30 cellular contexts compared by ENCODE assay signal in genomic region chr1:17260738-17261137, GRCh38. TPM values are rescaled to one million over a fixed set of nuclear protein-coding genes. Genes with fewer than 3 reads are reported as not detected.
"Had no signal": no experiment of that assay in that cellular context is flagged by ENCODE, and none has a peak within 500 bp of the region (broad histone marks: within the 10 kb centered on the region; RNA-seq: fewer than 3 reads in every experiment).

No MANE protein-coding gene starts in this region.

- H3K9me3 ChIP-seq: suprapubic skin, testis, thoracic aorta, thyroid gland, transverse colon, upper lobe of left lung, upper lobe of right lung, uterus, vagina had no signal

- H3K36me3 ChIP-seq: stomach, suprapubic skin, thoracic aorta, thyroid gland, tibial artery, tibial nerve, transverse colon, upper lobe of left lung, upper lobe of right lung, uterus, vagina had no signal

- H3K4me3 ChIP-seq: stomach, suprapubic skin, testis, thoracic aorta, thyroid gland, tibial artery, tibial nerve, transverse colon, upper lobe of left lung, upper lobe of right lung, uterus, vagina had no signal

- ATAC-seq: stimulated activated effector memory CD8-positive, alpha-beta T cell treated with anti-CD3 and anti-CD28 coated beads, Interleukin-12 subunit alpha, Interleukin-12 subunit beta, amount 100 ng/mL, for 72 hours; stimulated activated memory B cell treated with anti-CD40 and anti-IgM and Interleukin-4, amounts not matched to agents 10 μg/mL and 1 μg/mL and 100 μg/mL, for 72 hours; stimulated activated naive B cell treated with anti-CD40 and anti-IgM and Interleukin-4, amounts not matched to agents 10 μg/mL and 1 μg/mL and 100 μg/mL, for 72 hours; stimulated activated naive CD8-positive, alpha-beta T cell treated with anti-CD3 and anti-CD28 coated beads, Interleukin-15, amount 100 ng/mL, for 72 hours; stimulated activated naive CD8-positive, alpha-beta T cell treated with anti-CD3 and anti-CD28 coated beads, Interleukin-15, Interleukin-2, amounts not matched to agents 100 U/mL and 50 U/mL, for 24 hours; upper lobe of right lung had no signal

- H3K4me1 ChIP-seq: stomach, testis, thyroid gland, tibial artery, tibial nerve, transverse colon, upper lobe of left lung, upper lobe of right lung, uterus had no signal

- H3K27ac ChIP-seq: stomach, suprapubic skin, testis, thoracic aorta, thyroid gland, tibial artery, tibial nerve, transverse colon, upper lobe of left lung, upper lobe of right lung, uterus, vagina had no signal

- H3K27me3 ChIP-seq: testis, thyroid gland, transverse colon, upper lobe of left lung, uterus, vagina had no signal

- FAIRE-seq: urothelium cell line had no signal

- DNase-seq: stimulated activated CD4-positive, alpha-beta T cell treated with anti-CD3 and anti-CD28 coated beads, Interleukin-2, amount 100 ng/mL, for 48 hours; stimulated activated CD4-positive, alpha-beta T cell treated with anti-CD3 and anti-CD28 coated beads, Interleukin-4, amount 100 ng/mL, for 1 hour; stimulated activated CD4-positive, alpha-beta T cell treated with anti-CD3 and anti-CD28 coated beads, Interleukin-4, amount 100 ng/mL, for 24 hours; stimulated activated CD4-positive, alpha-beta T cell treated with anti-CD3 and anti-CD28 coated beads, Interleukin-4, amount 100 ng/mL, for 4 hours; stimulated activated CD8-positive, alpha-beta memory T cell treated with anti-CD3 and anti-CD28 coated beads, Interleukin-4, amount 100 ng/mL, for 48 hours; stimulated activated naive B cell treated with anti-CD40 and anti-IgM and Interleukin-4, amounts not matched to agents 10 μg/mL and 1 μg/mL and 100 μg/mL, for 72 hours; stimulated activated naive CD4-positive, alpha-beta T cell; stimulated activated naive CD4-positive, alpha-beta T cell treated with Interleukin-2 at 50 U/mL for 16 hours; stimulated activated naive CD8-positive, alpha-beta T cell treated with anti-CD3 and anti-CD28 coated beads, Interleukin-15, amount 100 ng/mL, for 72 hours; stimulated activated naive CD8-positive, alpha-beta T cell treated with anti-CD3 and anti-CD28 coated beads, Interleukin-15, Interleukin-2, amounts not matched to agents 100 U/mL and 50 U/mL, for 24 hours; stomach; substantia nigra; testis; thyroid gland; tibial artery; transverse colon; trophoblast cell; upper lobe of left lung; upper lobe of right lung; uterus had no signal

RNA-seq across cellular contexts. Expression of gene PADI3, which starts 11.8 kb away (rescaled TPM):
- total RNA-seq: stomach, subcutaneous adipose tissue, temporal lobe, thoracic aorta, thyroid gland, tibial nerve, transverse colon, upper lobe of left lung, upper lobe of right lung, uterus had no signal

RNA-seq across cellular contexts. Expression of gene PADI4, which starts 47.3 kb away (rescaled TPM):
- total RNA-seq: tibial nerve, transverse colon, urinary bladder had no signal

RNA-seq across cellular contexts. Expression of gene PADI1, which starts 55.8 kb away (rescaled TPM):
- total RNA-seq: subcutaneous adipose tissue, temporal lobe, thyroid gland, tibial nerve, upper lobe of left lung, upper lobe of right lung had no signal
